8 cellular contexts compared by ENCODE assay signal in genomic region chr11:79441159-79441875, GRCh38. TPM values are rescaled to one million over a fixed set of nuclear protein-coding genes. Genes with fewer than 3 reads are reported as not detected.
DNase-seq lines count a peak whose midpoint lies in the region; ATAC-seq and TF ChIP-seq lines count a peak whose summit lies in the region.

No MANE protein-coding gene starts in this region.

- H3K36me3 Mint-ChIP-seq in Calu3 (ENCODE audit: insufficient read depth, unreplicated experiment) = no peaks in the 10 kb centered on the region

- peak overlapping the region; percentile 36 to 72 (median 54) for H3K4me3 ChIP-seq in heart left ventricle
- H3K4me3 ChIP-seq in left lung = peak overlapping the region; percentile 26 to 32
- peak overlapping the region; percentile 37 for H3K4me3 ChIP-seq in urinary bladder (ENCODE audit: low read depth, low read length)

- TF ChIP-seq POLR2A in heart left ventricle (IDR thresholded peaks at IDR 0.05) = no peak

- intact Hi-C loops in heart left ventricle (cut with DNase I) (no loop called here), Right ventricle myocardium superior (cut with DNase I) (no loop called here), left lung (cut with DNase I) (no loop called here), Calu3 (cut with micrococcal nuclease; ENCODE audit: unreplicated experiment) (no loop called here)

- H3K4me1 ChIP-seq in heart left ventricle (peaks cover 0 to 50% (median 31%) of the 10 kb centered on the region in 12 donors), left lung (peaks cover 10 to 36% of the 10 kb centered on the region in 2 donors), urinary bladder (ENCODE audit: insufficient read depth) (no peaks in the 10 kb centered on the region)

- no peaks in the 10 kb centered on the region for H3K4me1 Mint-ChIP-seq in Calu3 (ENCODE audit: low read depth, unreplicated experiment)

- H3K9me3 ChIP-seq in heart left ventricle = peaks cover 0 to 8% (median 3%) of the 10 kb centered on the region in 12 donors
- no peaks in the 10 kb centered on the region for H3K9me3 ChIP-seq in left lung

- 14 to 22% (median 17%) methylated on average over 20 of the region's 20 CpGs for WGBS in heart left ventricle, 4 donors
- WGBS in urinary bladder = 19% methylated on average over 20 of the region's 20 CpGs

- BruUV-seq in Calu3 (replicated peaks; lab: Mats Ljungman, UMichigan) = no TSS peak

- peak in 1 of 12 donors; percentile 6 for TF ChIP-seq CTCF in heart left ventricle (IDR thresholded peaks at IDR 0.05)
- TF ChIP-seq CTCF in left lung (IDR thresholded peaks at IDR 0.05) = no peak
- no peak for TF ChIP-seq CTCF in Calu3 (IDR thresholded peaks at IDR 0.05; ENCODE audit: unreplicated experiment)

- H3K36me3 ChIP-seq in heart left ventricle (no peaks in the 10 kb centered on the region), left lung (no peaks in the 10 kb centered on the region), urinary bladder (ENCODE audit: insufficient read depth) (no peaks in the 10 kb centered on the region)

- no peak overlapping the region for H3K4me3 Mint-ChIP-seq in Calu3 (ENCODE audit: low read depth, unreplicated experiment)

- H3K27ac Mint-ChIP-seq in Calu3 (ENCODE audit: unreplicated experiment) = no peak overlapping the region

- peaks cover 6 to 87% (median 44%) of the 10 kb centered on the region in 9 donors for H3K27me3 ChIP-seq in heart left ventricle
- peaks cover 70 to 92% of the 10 kb centered on the region in 2 donors for H3K27me3 ChIP-seq in left lung

- CTCF ChIA-PET in Calu3 (lab: Charles Lee) = no interaction called here

- DNase-seq in heart left ventricle (no peak), Right ventricle myocardium superior (no peak), astrocyte of the hippocampus (ENCODE audit: low read depth, low spot score) (peak; percentile 82), left lung (no peak), Calu3 (no peak), NCI-H2081 (lab: John Stamatoyannopoulos, UW) (no peak)

- peaks cover 5% of the 10 kb centered on the region for H3K9me3 Mint-ChIP-seq in Calu3 (ENCODE audit: low read depth, unreplicated experiment)

- peaks cover 59% of the 10 kb centered on the region for H3K27me3 Mint-ChIP-seq in Calu3 (ENCODE audit: unreplicated experiment)

- ATAC-seq in heart left ventricle (no peak), Right ventricle myocardium superior (ENCODE audit: poor library complexity) (no peak), left lung (no peak), GM21737 (IDR thresholded peaks at IDR 0.05; ENCODE audit: unreplicated experiment) (no peak)

- H3K27ac ChIP-seq in heart left ventricle = peak overlapping the region in 5 of 12 donors; percentile 37 to 68 (median 66)
- H3K27ac ChIP-seq in left lung = no peak overlapping the region
- H3K27ac ChIP-seq in urinary bladder (ENCODE audit: low read depth) = no peak overlapping the region

RNA-seq across cellular contexts. Expression of gene TENM4, which starts 0.5 kb away (rescaled TPM):
- 1 to 10 TPM in 6 of 9 donors, under 1 TPM in 3; 0.20 to 6.4 (median 1.4) TPM for total RNA-seq in heart left ventricle
- polyA plus RNA-seq in heart left ventricle = under 1 TPM; 0.08 to 0.71 TPM
- total RNA-seq in Right ventricle myocardium superior = 0.81 TPM
- 1 to 10 TPM; 3.4 to 7.1 TPM for total RNA-seq in left lung
- 27.8 TPM for total RNA-seq in urinary bladder
- polyA plus RNA-seq in urinary bladder = 1.5 TPM
- total RNA-seq in Calu3 (2022) = not detected in 2 replicates
